ENCODE assay signal across 8 cellular contexts in the genomic region with DNA sequence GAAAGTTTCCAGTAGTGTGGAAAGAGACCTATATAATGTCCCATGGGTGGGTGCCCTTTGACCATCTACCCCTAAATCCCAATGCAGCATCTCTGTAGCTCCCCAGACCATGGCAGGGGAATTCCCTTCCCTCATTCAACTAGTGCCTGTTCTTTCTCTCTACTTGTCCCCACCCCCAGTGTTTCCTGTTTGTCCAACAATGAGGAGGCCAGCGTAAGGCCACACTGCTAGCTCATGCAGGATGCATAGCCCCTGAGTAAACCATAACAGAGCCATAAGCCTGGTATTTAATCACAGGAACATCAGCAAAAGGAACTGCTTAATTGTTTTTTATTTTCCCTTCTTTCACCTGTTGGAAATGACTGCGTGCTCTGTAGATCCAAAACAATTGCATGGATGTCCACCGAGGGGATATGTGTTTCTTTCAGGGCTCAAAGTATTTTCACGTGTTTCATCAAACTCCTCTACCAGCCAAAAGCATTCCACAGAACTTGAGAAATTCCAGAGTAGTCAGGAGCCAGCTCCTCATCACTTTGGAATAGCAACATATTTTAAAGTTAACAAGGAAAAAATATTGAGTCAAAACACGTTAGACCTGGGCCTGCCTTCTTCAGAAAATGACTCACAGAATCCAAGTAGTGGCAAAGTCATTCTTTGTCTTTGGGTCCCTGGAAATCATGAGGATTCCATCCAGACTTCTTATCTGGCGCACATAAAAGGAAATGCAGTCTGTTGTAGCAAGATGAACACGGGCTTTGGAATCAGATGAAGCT.
DNase-seq lines count a peak whose midpoint lies in the region; ATAC-seq and TF ChIP-seq lines count a peak whose summit lies in the region.

No MANE protein-coding gene starts in this region.

- H3K27me3 Mint-ChIP-seq in naive B cell = no peaks in the 10 kb centered on the region

- peaks cover 54 to 55% of the 10 kb centered on the region in 2 donors for H3K36me3 Mint-ChIP-seq in naive B cell

- TF ChIP-seq CTCF in GM12865 (IDR thresholded peaks at IDR 0.05; ENCODE audit: insufficient read depth, low read depth, low read length, missing control alignments) = no peak

- H3K4me1 Mint-ChIP-seq in naive B cell = peaks cover 75 to 84% (median 83%) of the 10 kb centered on the region in 3 donors

- H3K4me3 ChIP-seq in GM12865 (ENCODE audit: low read depth, low read length) = peak overlapping the region; percentile 1
- H3K4me3 ChIP-seq in H7 (ENCODE audit: insufficient read depth, low read depth, low read length) = no peak overlapping the region

- no peaks in the 10 kb centered on the region for H3K9me3 Mint-ChIP-seq in naive B cell

- H3K27ac Mint-ChIP-seq in naive B cell = peak overlapping the region; percentile 96 to 98 (median 97)

- ATAC-seq in HG02852 (IDR thresholded peaks at IDR 0.05; ENCODE audit: unreplicated experiment) (peak; percentile 24), naive B cell (ENCODE audit: low read depth in 2 of 2) (no peak), GM19467 (IDR thresholded peaks at IDR 0.05; ENCODE audit: unreplicated experiment) (no peak), GM21367 (IDR thresholded peaks at IDR 0.05; ENCODE audit: unreplicated experiment) (no peak)

- DNase-seq in GM12865 (ENCODE audit: low read depth) = peak; percentile 74
- DNase-seq in amniotic epithelial cell (ENCODE audit: low read depth) = peak; percentile 75
- DNase-seq in naive B cell = peak; percentile 42
- DNase-seq in COLO829 (ENCODE audit: low spot score) = no peak
- no peak for DNase-seq in H7

- no peaks in the 10 kb centered on the region for H3K27me3 ChIP-seq in H7 (ENCODE audit: control insufficient read depth, insufficient read depth, low read length)

- peaks cover 12% of the 10 kb centered on the region for H3K36me3 ChIP-seq in H7 (replicated peaks; ENCODE audit: control insufficient read depth, insufficient read depth, low read length)

- peak overlapping the region; percentile 45 to 83 (median 76) for H3K4me3 Mint-ChIP-seq in naive B cell

Comparison
In these comparisons a context has a peak if more than half of its experiments do, and no peak if none do; other contexts are left out.
1. DNase-seq: peak in GM12865 (single experiment), amniotic epithelial cell (single experiment) and naive B cell (single experiment); none in COLO829 (single experiment) and H7 (single experiment).